8 cellular contexts compared by ENCODE assay signal in the genomic region with DNA sequence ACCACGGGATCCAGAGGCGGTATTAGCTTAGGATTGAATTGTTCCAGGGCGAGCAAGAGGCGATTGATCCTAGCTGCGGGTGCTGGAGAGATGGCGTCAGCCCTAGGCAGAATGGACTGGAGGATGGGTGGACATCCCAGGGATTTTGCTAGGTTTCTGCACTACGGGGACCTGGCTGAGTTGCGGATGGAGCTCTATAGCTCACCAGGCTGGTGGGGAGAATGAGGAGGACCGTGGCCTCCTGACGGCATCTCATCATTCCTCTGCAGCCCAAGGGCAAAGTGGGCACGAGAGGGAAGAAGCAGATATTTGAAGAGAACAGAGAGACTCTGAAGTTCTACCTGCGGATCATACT. TPM values are rescaled to one million over a fixed set of nuclear protein-coding genes. Genes with fewer than 3 reads are reported as not detected.
DNase-seq lines count a peak whose midpoint lies in the region; ATAC-seq and TF ChIP-seq lines count a peak whose summit lies in the region.

No MANE protein-coding gene starts in this region.

- no peak overlapping the region for H2BK5ac ChIP-seq in mesendoderm (ENCODE audit: low read length)

- H3K27ac ChIP-seq in mesendoderm (ENCODE audit: low read depth, low read length) (no peak overlapping the region), urinary bladder (ENCODE audit: low read depth) (no peak overlapping the region)

- H3K4me1 Mint-ChIP-seq in activated naive CD4-positive, alpha-beta T cell treated with anti-CD3 and anti-CD28 coated beads, Interleukin-2, amount 10 ng/mL, durations not matched to agents 7 days and 5 days, result peaks cover 54% of the 10 kb centered on the region
- H3K4me1 Mint-ChIP-seq in MCF 10A (ENCODE audit: insufficient read depth, unreplicated experiment), result peaks cover 21% of the 10 kb centered on the region

- H3K9ac ChIP-seq in mesendoderm (ENCODE audit: low read length), result peak overlapping the region; percentile 97

- H3K36me3 Mint-ChIP-seq in activated naive CD4-positive, alpha-beta T cell treated with anti-CD3 and anti-CD28 coated beads, Interleukin-2, amount 10 ng/mL, durations not matched to agents 7 days and 5 days, result peaks cover 15% of the 10 kb centered on the region
- H3K36me3 Mint-ChIP-seq in MCF 10A (ENCODE audit: insufficient read depth, unreplicated experiment), result peaks cover 40% of the 10 kb centered on the region

- ATAC-seq in GM18873 (IDR thresholded peaks at IDR 0.05; ENCODE audit: low FRiP score, unreplicated experiment), result no peak

- H4K8ac ChIP-seq in mesendoderm (ENCODE audit: low read depth, low read length), result no peak overlapping the region

- CTCF ChIA-PET in activated naive CD4-positive, alpha-beta T cell treated with anti-CD3 and anti-CD28 coated beads, Interleukin-2, amount 10 ng/mL, durations not matched to agents 7 days and 5 days (lab: Charles Lee), result interaction anchor here (0.9 to 3.7 kb wide), 6 partner anchors 8 to 51 kb away, joined by 3 to 34 read pairs (median 4); a partner anchor contains a TSS
- CTCF ChIA-PET in MCF 10A (lab: Yijun Ruan, JAX), result interaction anchor here (0.6 to 3.1 kb wide), 17 partner anchors 9 to 407 kb away, joined by 3 to 16 read pairs (median 4); a partner anchor contains a TSS

- peaks cover 13% of the 10 kb centered on the region for H3K79me2 ChIP-seq in mesendoderm (ENCODE audit: control insufficient read depth, insufficient read depth, low read length)

- no peak overlapping the region for H3K23ac ChIP-seq in mesendoderm (ENCODE audit: low read length)

- H3K27me3 Mint-ChIP-seq in activated naive CD4-positive, alpha-beta T cell treated with anti-CD3 and anti-CD28 coated beads, Interleukin-2, amount 10 ng/mL, durations not matched to agents 7 days and 5 days, result no peaks in the 10 kb centered on the region
- no peaks in the 10 kb centered on the region for H3K27me3 Mint-ChIP-seq in MCF 10A (ENCODE audit: insufficient read depth, unreplicated experiment)

- WGBS in mesendoderm (ENCODE audit: extremely low coverage, insufficient coverage, low lambda C conversion rate), result no CpG with 5 or more reads among the region's 12 CpGs
- 13% methylated on average over 12 of the region's 12 CpGs for WGBS in urinary bladder

- DNase-seq in activated naive CD4-positive, alpha-beta T cell treated with anti-CD3 and anti-CD28 coated beads, Interleukin-2, amount 10 ng/mL, durations not matched to agents 7 days and 5 days, result no peak
- no peak for DNase-seq in activated naive CD4-positive, alpha-beta T cell (lab: John Stamatoyannopoulos, UW)
- DNase-seq in MCF 10A (ENCODE audit: unreplicated experiment), result no peak
- no peak for DNase-seq in mesendoderm
- no peak for DNase-seq in ecto neural progenitor cell (ENCODE audit: low spot score)
- DNase-seq in NCI-H524 treated with DMSO at 0.1 percent for 48 hours (lab: John Stamatoyannopoulos, UW), result no peak

- H3K79me1 ChIP-seq in mesendoderm (ENCODE audit: low read length), result peaks cover 15% of the 10 kb centered on the region

- H3K56ac ChIP-seq in mesendoderm (ENCODE audit: low read length), result peak overlapping the region; percentile 96

- peak overlapping the region; percentile 100 for H3K4me3 ChIP-seq in mesendoderm (ENCODE audit: low read length)
- peak overlapping the region; percentile 73 for H3K4me3 ChIP-seq in urinary bladder (ENCODE audit: low read depth, low read length)

- H3K4me1 ChIP-seq in mesendoderm (ENCODE audit: control insufficient read depth, low read depth, low read length) (peaks cover 2% of the 10 kb centered on the region), urinary bladder (ENCODE audit: insufficient read depth) (no peaks in the 10 kb centered on the region)

- H3K18ac ChIP-seq in mesendoderm (ENCODE audit: low read length), result no peak overlapping the region

- H3K27ac Mint-ChIP-seq in activated naive CD4-positive, alpha-beta T cell treated with anti-CD3 and anti-CD28 coated beads, Interleukin-2, amount 10 ng/mL, durations not matched to agents 7 days and 5 days, result peak overlapping the region; percentile 92
- peak overlapping the region; percentile 99 for H3K27ac Mint-ChIP-seq in MCF 10A (ENCODE audit: low read depth, unreplicated experiment)

- H3K27me3 ChIP-seq in mesendoderm (ENCODE audit: insufficient read depth, low read length, poor library complexity), result no peaks in the 10 kb centered on the region

- no TSS peak for BruUV-seq in MCF 10A (replicated peaks; lab: Mats Ljungman, UMichigan)

- peak overlapping the region; percentile 99 for H3K4me2 ChIP-seq in mesendoderm (ENCODE audit: low read length)

- no peak overlapping the region for H2AK5ac ChIP-seq in mesendoderm (ENCODE audit: low read length)

- H3K4me3 Mint-ChIP-seq in activated naive CD4-positive, alpha-beta T cell treated with anti-CD3 and anti-CD28 coated beads, Interleukin-2, amount 10 ng/mL, durations not matched to agents 7 days and 5 days, result peak overlapping the region; percentile 97
- peak overlapping the region; percentile 99 for H3K4me3 Mint-ChIP-seq in MCF 10A (ENCODE audit: unreplicated experiment)

- no peak overlapping the region for H4K5ac ChIP-seq in mesendoderm (ENCODE audit: low read length)

- H3K4ac ChIP-seq in mesendoderm (ENCODE audit: low read depth, low read length), result no peak overlapping the region

- H2BK15ac ChIP-seq in mesendoderm (replicated peaks; ENCODE audit: low read depth), result no peak overlapping the region

- H3K36me3 ChIP-seq in mesendoderm (ENCODE audit: control insufficient read depth, insufficient read depth, low read length), result peaks cover 19% of the 10 kb centered on the region
- H3K36me3 ChIP-seq in urinary bladder (ENCODE audit: insufficient read depth), result no peaks in the 10 kb centered on the region

- H3K9me3 Mint-ChIP-seq in activated naive CD4-positive, alpha-beta T cell treated with anti-CD3 and anti-CD28 coated beads, Interleukin-2, amount 10 ng/mL, durations not matched to agents 7 days and 5 days, result no peaks in the 10 kb centered on the region
- no peaks in the 10 kb centered on the region for H3K9me3 Mint-ChIP-seq in MCF 10A (ENCODE audit: unreplicated experiment)

- H2BK120ac ChIP-seq in mesendoderm (ENCODE audit: low read depth, low read length), result no peak overlapping the region

- POLR2A ChIA-PET in MCF 10A (lab: Yijun Ruan, JAX), result interaction anchor here (0.6 to 5.2 kb wide), 19 partner anchors 8 to 334 kb away, joined by 3 to 87 read pairs (median 5); a partner anchor contains a TSS

- intact Hi-C loops in MCF 10A (cut with micrococcal nuclease), result loop anchor here (2.0 kb wide), 2 partner anchors 19 to 29 kb away; a partner anchor contains a TSS

- TF ChIP-seq CTCF in MCF 10A (IDR thresholded peaks at IDR 0.05; ENCODE audit: unreplicated experiment), result no peak

RNA-seq across cellular contexts. Expression of a gene that starts 0.6 kb away (rescaled TPM):
- total RNA-seq in MCF 10A (2022), result 44.4 and 55.5 TPM in 2 replicates
- polyA plus RNA-seq in mesendoderm (2013, experiment 1 of 2), result 37.1 TPM
- 34.1 TPM for polyA plus RNA-seq in mesendoderm (2013, experiment 2 of 2)
- 12.6 TPM for total RNA-seq in urinary bladder
- polyA plus RNA-seq in urinary bladder, result 54.4 TPM

RNA-seq across cellular contexts. Expression of a gene that starts 19.7 kb away (rescaled TPM):
- 12.1 and 14.7 TPM in 2 replicates for total RNA-seq in MCF 10A (2022)
- 37.1 TPM for polyA plus RNA-seq in mesendoderm (2013, experiment 1 of 2)
- polyA plus RNA-seq in mesendoderm (2013, experiment 2 of 2), result 37.3 TPM
- 7.5 TPM for total RNA-seq in urinary bladder
- polyA plus RNA-seq in urinary bladder, result 16.4 TPM

RNA-seq across cellular contexts. Expression of a gene that starts 21.2 kb away (rescaled TPM):
- total RNA-seq in MCF 10A (2022) (0.40 and 1.4 TPM in 2 replicates), urinary bladder (0.32 TPM)
- 1.1 TPM for polyA plus RNA-seq in mesendoderm (2013, experiment 1 of 2)
- polyA plus RNA-seq in mesendoderm (2013, experiment 2 of 2), result 0.95 TPM
- polyA plus RNA-seq in urinary bladder, result 0.29 TPM

RNA-seq across cellular contexts. Expression of a gene that starts 28.6 kb away (rescaled TPM):
- total RNA-seq in MCF 10A (2022) (9.6 and 12.0 TPM in 2 replicates), urinary bladder (2.7 TPM)
- 2.1 TPM for polyA plus RNA-seq in mesendoderm (2013, experiment 1 of 2)
- polyA plus RNA-seq in mesendoderm (2013, experiment 2 of 2), result 2.1 TPM
- 6.4 TPM for polyA plus RNA-seq in urinary bladder

RNA-seq across cellular contexts. Expression of a gene that starts 35.6 kb away (rescaled TPM):
- 81.0 and 85.5 TPM in 2 replicates for total RNA-seq in MCF 10A (2022)
- polyA plus RNA-seq in mesendoderm (2013, experiment 1 of 2), result 55.3 TPM
- polyA plus RNA-seq in mesendoderm (2013, experiment 2 of 2), result 56.0 TPM
- total RNA-seq in urinary bladder, result 28.0 TPM
- polyA plus RNA-seq in urinary bladder, result 65.0 TPM
